24 cellular contexts compared by ENCODE assay signal in genomic region chr16:11211061-11211976, GRCh38. TPM values are rescaled to one million over a fixed set of nuclear protein-coding genes. Genes with fewer than 3 reads are reported as not detected.
DNase-seq lines count a peak whose midpoint lies in the region; ATAC-seq and TF ChIP-seq lines count a peak whose summit lies in the region.
"Had no signal": no experiment of that assay in that cellular context is flagged by ENCODE, and none has a peak within 500 bp of the region (broad histone marks: within the 10 kb centered on the region; RNA-seq: fewer than 3 reads in every experiment).

No MANE protein-coding gene starts in this region.

- H2BK15ac ChIP-seq in neuronal stem cell (ENCODE audit: low read length) = no peak overlapping the region

- H3K27ac Mint-ChIP-seq in activated CD8-positive, alpha-beta T cell treated with anti-CD3 and anti-CD28 coated beads, Interleukin-2, amount 10 ng/mL, durations not matched to agents 7 days and 5 days = peak overlapping the region; percentile 46
- H3K27ac Mint-ChIP-seq in activated CD8-positive, alpha-beta T cell treated with anti-CD3 and anti-CD28 coated beads for 36 hours = no peak overlapping the region
- H3K27ac Mint-ChIP-seq in dendritic cell treated with granulocyte-macrophage colony-stimulating factor and Interleukin-4, amounts not matched to agents 40 ng/mL and 50 ng/mL, for 4 days = peak overlapping the region; percentile 48
- H3K27ac Mint-ChIP-seq: stimulated activated effector memory CD8-positive, alpha-beta T cell treated with anti-CD3 and anti-CD28 coated beads, Interleukin-12 subunit alpha, Interleukin-12 subunit beta, amount 100 ng/mL, for 72 hours had no signal

- no peak overlapping the region for H4K91ac ChIP-seq in neuronal stem cell (ENCODE audit: low read depth, low read length, poor library complexity)

- no peak overlapping the region for H4K8ac ChIP-seq in neuronal stem cell (ENCODE audit: low read depth, low read length)

- POLR2A ChIA-PET in activated CD8-positive, alpha-beta T cell treated with anti-CD3 and anti-CD28 coated beads, Interleukin-2, amount 10 ng/mL, durations not matched to agents 7 days and 5 days (lab: Charles Lee) = interaction anchor here (0.6 to 1.4 kb wide), 2 partner anchors 14 to 459 kb away, joined by 3 to 8 read pairs; no protein-coding TSS in a partner anchor
- POLR2A ChIA-PET in activated CD8-positive, alpha-beta T cell treated with anti-CD3 and anti-CD28 coated beads for 36 hours (lab: Charles Lee) = interaction anchor here (0.8 to 1.0 kb wide), 2 partner anchors 13 to 41 kb away, joined by 3 to 6 read pairs; no protein-coding TSS in a partner anchor

- no peak overlapping the region for H2BK12ac ChIP-seq in neuronal stem cell (ENCODE audit: low read length)

- H3K9me3 ChIP-seq in KOPT-K1 (ENCODE audit: insufficient read depth, low read length, poor library complexity, severe bottlenecking) = peaks cover 22% of the 10 kb centered on the region
- H3K9me3 ChIP-seq in neuronal stem cell (replicated peaks in 1 of 2; ENCODE audit: control insufficient read depth in 2 of 2, insufficient read depth in 1 of 2, low read depth in 1 of 2, low read length in 2 of 2) = peaks cover 5 to 7% of the 10 kb centered on the region in 2 donors
- no peaks in the 10 kb centered on the region for H3K9me3 ChIP-seq in prostate gland

- TF ChIP-seq CTCF in activated CD8-positive, alpha-beta T cell treated with anti-CD3 and anti-CD28 coated beads for 36 hours (IDR thresholded peaks at IDR 0.05) = no peak
- no peak for TF ChIP-seq CTCF in prostate gland (IDR thresholded peaks at IDR 0.05)

- H3K27me3 ChIP-seq in neuronal stem cell (ENCODE audit: control insufficient read depth in 3 of 3, insufficient read depth in 3 of 3, low read depth in 1 of 3, low read length in 3 of 3) (no peaks in the 10 kb centered on the region), prostate gland (replicated peaks; ENCODE audit: insufficient read depth) (no peaks in the 10 kb centered on the region)

- H3K27ac ChIP-seq in KOPT-K1 (ENCODE audit: low read depth, low read length, poor library complexity, severe bottlenecking) = peak overlapping the region; percentile 16
- no peak overlapping the region for H3K27ac ChIP-seq in neuronal stem cell (replicated peaks; ENCODE audit: low read length)
- no peak overlapping the region for H3K27ac ChIP-seq in prostate gland

- H3K4ac ChIP-seq in neuronal stem cell (ENCODE audit: low read length) = no peak overlapping the region

- H3K27me3 Mint-ChIP-seq in activated CD8-positive, alpha-beta T cell treated with anti-CD3 and anti-CD28 coated beads, Interleukin-2, amount 10 ng/mL, durations not matched to agents 7 days and 5 days (ENCODE audit: low read depth) = no peaks in the 10 kb centered on the region
- no peaks in the 10 kb centered on the region for H3K27me3 Mint-ChIP-seq in activated CD8-positive, alpha-beta T cell treated with anti-CD3 and anti-CD28 coated beads for 36 hours
- peaks cover 18% of the 10 kb centered on the region for H3K27me3 Mint-ChIP-seq in dendritic cell treated with granulocyte-macrophage colony-stimulating factor and Interleukin-4, amounts not matched to agents 40 ng/mL and 50 ng/mL, for 4 days

- WGBS in neuronal stem cell (ENCODE audit: extremely low coverage in 2 of 2, insufficient read length in 2 of 2, insufficient replicate concordance in 1 of 2), 2 donors = no CpG with 5 or more reads among the region's 16 CpGs
- WGBS in prostate gland = 78% methylated on average over 16 of the region's 16 CpGs

- peak overlapping the region; percentile 3 for H3K9ac ChIP-seq in neuronal stem cell (ENCODE audit: low read depth, low read length, poor library complexity)

- H3K36me3 Mint-ChIP-seq in activated CD8-positive, alpha-beta T cell treated with anti-CD3 and anti-CD28 coated beads, Interleukin-2, amount 10 ng/mL, durations not matched to agents 7 days and 5 days (ENCODE audit: low read depth) = peaks cover 19% of the 10 kb centered on the region
- peaks cover 3% of the 10 kb centered on the region for H3K36me3 Mint-ChIP-seq in activated CD8-positive, alpha-beta T cell treated with anti-CD3 and anti-CD28 coated beads for 36 hours (ENCODE audit: low read depth)
- no peaks in the 10 kb centered on the region for H3K36me3 Mint-ChIP-seq in dendritic cell treated with granulocyte-macrophage colony-stimulating factor and Interleukin-4, amounts not matched to agents 40 ng/mL and 50 ng/mL, for 4 days (ENCODE audit: low read depth)
- H3K36me3 Mint-ChIP-seq: stimulated activated effector memory CD8-positive, alpha-beta T cell treated with anti-CD3 and anti-CD28 coated beads, Interleukin-12 subunit alpha, Interleukin-12 subunit beta, amount 100 ng/mL, for 72 hours had no signal

- H3K14ac ChIP-seq in neuronal stem cell (ENCODE audit: low read length) = no peak overlapping the region

- TF ChIP-seq POLR2A in prostate gland (IDR thresholded peaks at IDR 0.05) = no peak

- peak overlapping the region; percentile 7 for H2BK5ac ChIP-seq in neuronal stem cell (ENCODE audit: low read length)

- CTCF ChIA-PET in activated CD8-positive, alpha-beta T cell treated with anti-CD3 and anti-CD28 coated beads, Interleukin-2, amount 10 ng/mL, durations not matched to agents 7 days and 5 days (lab: Charles Lee) = interaction anchor here (0.9 kb wide), 1 partner anchor 14 kb away, joined by 3 read pairs; no protein-coding TSS in a partner anchor
- CTCF ChIA-PET in activated CD8-positive, alpha-beta T cell treated with anti-CD3 and anti-CD28 coated beads for 36 hours (lab: Charles Lee) = interaction anchor here (2.1 kb wide), 1 partner anchor 14 kb away, joined by 8 read pairs; no protein-coding TSS in a partner anchor

- no peak overlapping the region for H2BK120ac ChIP-seq in neuronal stem cell (ENCODE audit: low read depth, low read length)

- no peaks in the 10 kb centered on the region for H3K79me1 ChIP-seq in neuronal stem cell (ENCODE audit: low read depth, low read length)

- no peak overlapping the region for H3K4me2 ChIP-seq in neuronal stem cell (ENCODE audit: insufficient read depth, low read length, poor library complexity, severe bottlenecking)

- DNase-seq in activated CD8-positive, alpha-beta T cell treated with anti-CD3 and anti-CD28 coated beads, Interleukin-2, amount 10 ng/mL, durations not matched to agents 7 days and 5 days = no peak
- no peak for DNase-seq in activated CD8-positive, alpha-beta T cell treated with anti-CD3 and anti-CD28 coated beads for 36 hours
- DNase-seq in neuronal stem cell (ENCODE audit: low spot score) (no peak), prostate gland (ENCODE audit: low spot score) (no peak)
- DNase-seq: activated CD4-positive, CD25-positive, alpha-beta regulatory T cell treated with anti-CD3 and anti-CD28 coated beads, Interleukin-2, amount 50 U/mL, for 72 hours; activated CD8-positive, alpha-beta memory T cell treated with anti-CD3 and anti-CD28 coated beads, Interleukin-2, amount 50 U/mL, for 4 hours; amygdala; effector CD4-positive, alpha-beta T cell; Kasumi-1; left colon; midbrain; NCI-H1092 treated with DMSO at 0.1 percent for 48 hours; retina; Right ventricle myocardium superior had no signal

- peaks cover 0 to 4% of the 10 kb centered on the region in 2 donors for H3K4me1 ChIP-seq in neuronal stem cell (ENCODE audit: control insufficient read depth in 2 of 2, insufficient read depth in 1 of 2, low read depth in 1 of 2, low read length in 2 of 2)
- no peaks in the 10 kb centered on the region for H3K4me1 ChIP-seq in prostate gland (replicated peaks)

- H3K23ac ChIP-seq in neuronal stem cell (ENCODE audit: low read depth, low read length, poor library complexity) = no peak overlapping the region

- no peak overlapping the region for H3K4me3 Mint-ChIP-seq in activated CD8-positive, alpha-beta T cell treated with anti-CD3 and anti-CD28 coated beads, Interleukin-2, amount 10 ng/mL, durations not matched to agents 7 days and 5 days
- H3K4me3 Mint-ChIP-seq in activated CD8-positive, alpha-beta T cell treated with anti-CD3 and anti-CD28 coated beads for 36 hours = no peak overlapping the region
- no peak overlapping the region for H3K4me3 Mint-ChIP-seq in dendritic cell treated with granulocyte-macrophage colony-stimulating factor and Interleukin-4, amounts not matched to agents 40 ng/mL and 50 ng/mL, for 4 days
- H3K4me3 Mint-ChIP-seq: central memory CD8-positive, alpha-beta T cell; stimulated activated effector memory CD8-positive, alpha-beta T cell treated with anti-CD3 and anti-CD28 coated beads, Interleukin-12 subunit alpha, Interleukin-12 subunit beta, amount 100 ng/mL, for 72 hours had no signal

- peak overlapping the region; percentile 2 for H3K18ac ChIP-seq in neuronal stem cell (ENCODE audit: low read length)

- H3K36me3 ChIP-seq in KOPT-K1 (ENCODE audit: insufficient read depth, low read length) = no peaks in the 10 kb centered on the region
- no peaks in the 10 kb centered on the region for H3K36me3 ChIP-seq in neuronal stem cell (replicated peaks in 1 of 2; ENCODE audit: control insufficient read depth in 2 of 2, insufficient read depth in 2 of 2, low read length in 2 of 2)
- no peaks in the 10 kb centered on the region for H3K36me3 ChIP-seq in prostate gland

- no peak overlapping the region for H2AFZ ChIP-seq in neuronal stem cell (ENCODE audit: low read length)

- H3K9me3 Mint-ChIP-seq in activated CD8-positive, alpha-beta T cell treated with anti-CD3 and anti-CD28 coated beads, Interleukin-2, amount 10 ng/mL, durations not matched to agents 7 days and 5 days (ENCODE audit: insufficient read depth) = peaks cover 4% of the 10 kb centered on the region
- peaks cover 17% of the 10 kb centered on the region for H3K9me3 Mint-ChIP-seq in activated CD8-positive, alpha-beta T cell treated with anti-CD3 and anti-CD28 coated beads for 36 hours
- H3K9me3 Mint-ChIP-seq in dendritic cell treated with granulocyte-macrophage colony-stimulating factor and Interleukin-4, amounts not matched to agents 40 ng/mL and 50 ng/mL, for 4 days = peaks cover 9% of the 10 kb centered on the region

- H2AK5ac ChIP-seq in neuronal stem cell (ENCODE audit: low read depth, low read length) = peak overlapping the region; percentile 34

- no peak for ATAC-seq in activated CD8-positive, alpha-beta T cell treated with anti-CD3 and anti-CD28 coated beads, Interleukin-2, amount 10 ng/mL, durations not matched to agents 7 days and 5 days
- no peak for ATAC-seq in activated CD8-positive, alpha-beta T cell treated with anti-CD3 and anti-CD28 coated beads for 36 hours
- no peak for ATAC-seq in HG03342 (IDR thresholded peaks at IDR 0.05; ENCODE audit: unreplicated experiment)
- no peak for ATAC-seq in HG03159 (IDR thresholded peaks at IDR 0.05; ENCODE audit: unreplicated experiment)
- ATAC-seq: esophagus mucosa; left colon; stimulated activated effector memory CD8-positive, alpha-beta T cell treated with anti-CD3 and anti-CD28 coated beads, Interleukin-12 subunit alpha, Interleukin-12 subunit beta, amount 100 ng/mL, for 72 hours had no signal

- H3K4me3 ChIP-seq in neuronal stem cell (ENCODE audit: low read length in 2 of 2) = peak overlapping the region in 1 of 2 donors; percentile 5
- H3K4me3 ChIP-seq in prostate gland = no peak overlapping the region

- intact Hi-C loops in activated CD8-positive, alpha-beta T cell treated with anti-CD3 and anti-CD28 coated beads for 36 hours (cut with micrococcal nuclease) = no loop called here
- intact Hi-C loops in dendritic cell treated with granulocyte-macrophage colony-stimulating factor and Interleukin-4, amounts not matched to agents 40 ng/mL and 50 ng/mL, for 4 days (cut with micrococcal nuclease) = no loop called here
- intact Hi-C loops in prostate gland (cut with DNase I) = no loop called here

- H3K4me1 Mint-ChIP-seq in activated CD8-positive, alpha-beta T cell treated with anti-CD3 and anti-CD28 coated beads, Interleukin-2, amount 10 ng/mL, durations not matched to agents 7 days and 5 days (ENCODE audit: low read depth) = peaks cover 37% of the 10 kb centered on the region
- peaks cover 17% of the 10 kb centered on the region for H3K4me1 Mint-ChIP-seq in activated CD8-positive, alpha-beta T cell treated with anti-CD3 and anti-CD28 coated beads for 36 hours (ENCODE audit: low read depth)
- H3K4me1 Mint-ChIP-seq in dendritic cell treated with granulocyte-macrophage colony-stimulating factor and Interleukin-4, amounts not matched to agents 40 ng/mL and 50 ng/mL, for 4 days (ENCODE audit: low read depth) = peaks cover 72% of the 10 kb centered on the region

RNA-seq across cellular contexts. Expression of gene SOCS1, which starts 44.7 kb away (rescaled TPM):
- total RNA-seq in activated CD8-positive, alpha-beta T cell treated with anti-CD3 and anti-CD28 coated beads, Interleukin-2, amount 10 ng/mL, durations not matched to agents 7 days and 5 days = 100 to 1,000 TPM; 170 to 174 TPM
- 10 to 100 TPM; 75.7 to 75.8 TPM for total RNA-seq in activated CD8-positive, alpha-beta T cell treated with anti-CD3 and anti-CD28 coated beads for 36 hours
- polyA plus RNA-seq in neuronal stem cell (2013, experiment 1 of 2) = 3.4 TPM
- polyA plus RNA-seq in neuronal stem cell (2013, experiment 2 of 2) = 3.6 TPM
- total RNA-seq in prostate gland = 1 to 10 TPM; 2.6 to 8.2 TPM

RNA-seq across cellular contexts. Expression of gene TNP2, which starts 57.8 kb away (rescaled TPM):
- total RNA-seq in activated CD8-positive, alpha-beta T cell treated with anti-CD3 and anti-CD28 coated beads, Interleukin-2, amount 10 ng/mL, durations not matched to agents 7 days and 5 days = not detected
- total RNA-seq in activated CD8-positive, alpha-beta T cell treated with anti-CD3 and anti-CD28 coated beads for 36 hours = not detected
- polyA plus RNA-seq in neuronal stem cell (2013, experiment 1 of 2) = not detected
- polyA plus RNA-seq in neuronal stem cell (2013, experiment 2 of 2) = not detected
- not detected for total RNA-seq in prostate gland
- total RNA-seq: esophagus mucosa; left colon; Right ventricle myocardium superior; T-helper 2 cell treated with Interferon-gamma antibody and Interleukin-4, amounts not matched to agents 100 ng/mL and 5 ng/mL, for 36 hours had no signal
- polyA plus RNA-seq: AG04450, thymus had no signal

Comparison
In these comparisons a context has a peak if more than half of its experiments do, and no peak if none do; other contexts are left out.
1. RNA of gene SOCS1, which starts 44.7 kb away (total RNA-seq): 170 to 174 TPM in activated CD8-positive, alpha-beta T cell treated with anti-CD3 and anti-CD28 coated beads, Interleukin-2, amount 10 ng/mL, durations not matched to agents 7 days and 5 days and 75.7 to 75.8 TPM in activated CD8-positive, alpha-beta T cell treated with anti-CD3 and anti-CD28 coated beads for 36 hours; 2.6 to 8.2 TPM in prostate gland; every median in the first group is over 4 times any median in the second.